Comparison of ENCODE assay signal across 8 cellular contexts in the genomic region with DNA sequence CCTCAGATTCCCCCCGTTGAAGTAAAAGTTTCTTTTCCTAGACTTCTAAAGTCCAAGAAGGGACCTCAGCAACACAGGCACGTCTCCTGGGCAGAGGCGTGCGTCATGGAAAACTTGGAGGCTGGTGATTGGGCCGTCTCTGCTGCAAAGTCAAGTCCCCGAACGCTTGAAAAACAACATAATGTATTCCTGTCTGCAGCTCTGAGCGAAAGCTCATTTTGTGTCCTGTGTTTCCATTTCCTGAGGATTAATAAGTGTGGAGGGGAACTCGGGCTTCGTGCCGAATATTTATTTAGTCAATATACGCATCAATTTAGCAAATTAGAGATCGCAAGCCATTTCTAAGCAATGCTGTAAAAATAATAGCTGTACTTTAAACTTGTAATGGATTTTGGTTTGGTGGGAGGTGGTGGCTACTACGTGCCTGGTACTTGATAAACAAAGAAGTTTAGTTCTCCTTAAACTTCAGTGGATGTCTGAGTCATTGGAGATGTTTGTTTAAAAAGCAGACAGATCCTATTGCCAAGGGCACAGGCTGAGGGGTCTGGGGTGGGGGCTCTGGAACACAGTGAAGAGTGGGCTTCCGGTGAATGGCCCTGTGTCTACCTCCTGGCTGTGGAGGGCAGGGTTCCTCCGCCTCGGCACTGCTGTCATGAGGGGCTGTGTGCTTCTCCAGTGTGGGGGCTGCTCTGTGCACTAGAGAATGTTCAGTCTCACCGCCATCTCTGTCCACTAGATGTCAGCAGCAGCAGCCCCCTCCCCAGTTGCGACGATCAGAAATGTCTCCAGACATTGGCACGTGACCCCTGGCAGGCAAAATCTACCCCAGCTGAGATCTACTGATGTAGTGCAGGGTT. TPM values are rescaled to one million over a fixed set of nuclear protein-coding genes. Genes with fewer than 3 reads are reported as not detected.
DNase-seq lines count a peak whose midpoint lies in the region; ATAC-seq and TF ChIP-seq lines count a peak whose summit lies in the region.
"Had no signal": no experiment of that assay in that cellular context is flagged by ENCODE, and none has a peak within 500 bp of the region (broad histone marks: within the 10 kb centered on the region; RNA-seq: fewer than 3 reads in every experiment).

No MANE protein-coding gene starts in this region.

- intact Hi-C loops in adrenal gland (cut with DNase I), result no loop called here
- intact Hi-C loops in testis (cut with DNase I; ENCODE audit: low total_unique reads), result no loop called here

- CTCF ChIA-PET in activated CD4-positive, alpha-beta T cell treated with anti-CD3 and anti-CD28 coated beads, Interleukin-2, amount 10 ng/mL, durations not matched to agents 7 days and 5 days (lab: Charles Lee), result no interaction called here

- WGBS in adrenal gland, 4 donors, result 28 to 49% (median 35%) methylated on average over 16 to 21 of the region's 21 CpGs
- 44% methylated on average over 19 to 21 of the region's 21 CpGs for WGBS in testis, 2 donors

- no peak for ATAC-seq in HG03460 (IDR thresholded peaks at IDR 0.05; ENCODE audit: unreplicated experiment)

- no peaks in the 10 kb centered on the region for H3K36me3 Mint-ChIP-seq in HFFc6 (ENCODE audit: low read depth)
- H3K36me3 Mint-ChIP-seq in activated CD4-positive, alpha-beta T cell treated with anti-CD3 and anti-CD28 coated beads, Interleukin-2, amount 10 ng/mL, durations not matched to agents 7 days and 5 days (ENCODE audit: low read depth), result no peaks in the 10 kb centered on the region

- H3K27me3 Mint-ChIP-seq in HFFc6 (ENCODE audit: insufficient read depth), result peaks cover 58% of the 10 kb centered on the region
- H3K27me3 Mint-ChIP-seq in activated CD4-positive, alpha-beta T cell treated with anti-CD3 and anti-CD28 coated beads, Interleukin-2, amount 10 ng/mL, durations not matched to agents 7 days and 5 days, result peaks cover 35% of the 10 kb centered on the region

- TF ChIP-seq CTCF in HFFc6 (IDR thresholded peaks at IDR 0.05) (peak; percentile 54), adrenal gland (IDR thresholded peaks at IDR 0.05) (no peak), testis (IDR thresholded peaks at IDR 0.05) (no peak)

- no peak overlapping the region for H3K4me3 ChIP-seq in adrenal gland
- no peak overlapping the region for H3K4me3 ChIP-seq in testis

- no peak for TF ChIP-seq POLR2A in adrenal gland (IDR thresholded peaks at IDR 0.05)
- TF ChIP-seq POLR2A in testis (IDR thresholded peaks at IDR 0.05), result no peak

- POLR2A ChIA-PET in activated CD4-positive, alpha-beta T cell treated with anti-CD3 and anti-CD28 coated beads, Interleukin-2, amount 10 ng/mL, durations not matched to agents 7 days and 5 days (lab: Charles Lee), result no interaction called here

- H3K9me3 Mint-ChIP-seq in HFFc6, result no peaks in the 10 kb centered on the region
- peaks cover 2% of the 10 kb centered on the region for H3K9me3 Mint-ChIP-seq in activated CD4-positive, alpha-beta T cell treated with anti-CD3 and anti-CD28 coated beads, Interleukin-2, amount 10 ng/mL, durations not matched to agents 7 days and 5 days

- H3K4me1 Mint-ChIP-seq in HFFc6 (ENCODE audit: low read depth), result peaks cover 11% of the 10 kb centered on the region; the same call in 1 of the 2 replicates
- H3K4me1 Mint-ChIP-seq in activated CD4-positive, alpha-beta T cell treated with anti-CD3 and anti-CD28 coated beads, Interleukin-2, amount 10 ng/mL, durations not matched to agents 7 days and 5 days, result no peaks in the 10 kb centered on the region

- H3K27ac Mint-ChIP-seq in HFFc6, result no peak overlapping the region; the same call in 1 of the 2 replicates
- H3K27ac Mint-ChIP-seq in activated CD4-positive, alpha-beta T cell treated with anti-CD3 and anti-CD28 coated beads, Interleukin-2, amount 10 ng/mL, durations not matched to agents 7 days and 5 days, result no peak overlapping the region

- no peaks in the 10 kb centered on the region for H3K9me3 ChIP-seq in adrenal gland (replicated peaks in 1 of 3)
- H3K9me3 ChIP-seq in testis, result no peaks in the 10 kb centered on the region

- no peak for DNase-seq in HFFc6
- peak in 6 of 7 donors; percentile 34 to 76 (median 52) for DNase-seq in adrenal gland
- DNase-seq in iris pigment epithelial cell (ENCODE audit: low read depth), result peak; percentile 92
- DNase-seq in testis, result peak; percentile 43
- DNase-seq in NCI-H1048 (lab: John Stamatoyannopoulos, UW), result no peak
- no peak for DNase-seq in activated CD4-positive, alpha-beta T cell treated with anti-CD3 and anti-CD28 coated beads, Interleukin-2, amount 10 ng/mL, durations not matched to agents 7 days and 5 days

- H3K4me1 ChIP-seq in adrenal gland (replicated peaks in 1 of 2) (peaks cover 0 to 4% of the 10 kb centered on the region in 2 donors), testis (no peaks in the 10 kb centered on the region)

- H3K27ac ChIP-seq in adrenal gland, result peak overlapping the region in 2 of 5 donors; percentile 0 to 55
- H3K27ac ChIP-seq in testis, result no peak overlapping the region

- H3K4me3 Mint-ChIP-seq in HFFc6, result no peak overlapping the region; the same call in 1 of the 2 replicates
- no peak overlapping the region for H3K4me3 Mint-ChIP-seq in activated CD4-positive, alpha-beta T cell treated with anti-CD3 and anti-CD28 coated beads, Interleukin-2, amount 10 ng/mL, durations not matched to agents 7 days and 5 days

- H3K27me3 ChIP-seq in adrenal gland, result peaks cover 11% of the 10 kb centered on the region
- no peaks in the 10 kb centered on the region for H3K27me3 ChIP-seq in testis

- H3K36me3 ChIP-seq in adrenal gland (replicated peaks in 1 of 2) (no peaks in the 10 kb centered on the region), testis (ENCODE audit: low read depth, missing control alignments) (no peaks in the 10 kb centered on the region)

RNA-seq across cellular contexts. Expression of a gene that starts 21.8 kb away (rescaled TPM):
- total RNA-seq in HFFc6 (2021; fragmentation: NEBNext Ultra II Directional; extraction: Animal tissue kit (Norgen Biotek cat#: 25700)), result not detected
- 1 to 10 TPM in 3 of 8 donors, under 1 TPM in 5; 0.06 to 4.7 (median 0.68) TPM for total RNA-seq in adrenal gland
- polyA plus RNA-seq in adrenal gland, result 1 to 10 TPM in 1 of 3 donors, under 1 TPM in 2; 0.56 to 5.4 (median 0.62) TPM
- total RNA-seq in testis, result 1 to 10 TPM in 1 of 2 donors, under 1 TPM in 1; 0.19 to 3.1 TPM
- 0.88 TPM for polyA plus RNA-seq in testis (ENCODE audit: insufficient read depth, low read depth, low replicate concordance)
- not detected for total RNA-seq in activated CD4-positive, alpha-beta T cell treated with anti-CD3 and anti-CD28 coated beads, Interleukin-2, amount 10 ng/mL, durations not matched to agents 7 days and 5 days
- total RNA-seq: LHCN-M2 had no signal

RNA-seq across cellular contexts. Expression of a gene that starts 37.6 kb away (rescaled TPM):
- not detected for total RNA-seq in HFFc6 (2021; fragmentation: NEBNext Ultra II Directional; extraction: Animal tissue kit (Norgen Biotek cat#: 25700))
- 1 to 10 TPM in 1 of 8 donors, under 1 TPM in 5, not detected in 2; 0.14 to 1.8 (median 0.59) TPM for total RNA-seq in adrenal gland
- 1 to 10 TPM in 1 of 3 donors, under 1 TPM in 2; 0.67 to 2.9 (median 0.82) TPM for polyA plus RNA-seq in adrenal gland
- under 1 TPM in 1 of 2 donors, not detected in 1; 0.31 TPM for total RNA-seq in testis
- polyA plus RNA-seq in testis (ENCODE audit: insufficient read depth, low read depth, low replicate concordance), result 0.66 TPM
- total RNA-seq in activated CD4-positive, alpha-beta T cell treated with anti-CD3 and anti-CD28 coated beads, Interleukin-2, amount 10 ng/mL, durations not matched to agents 7 days and 5 days, result 10 to 100 TPM; 28.3 to 31.4 TPM
- total RNA-seq: LHCN-M2 had no signal

RNA-seq across cellular contexts. Expression of a gene that starts 57.7 kb away (rescaled TPM):
- total RNA-seq in HFFc6 (2021; fragmentation: NEBNext Ultra II Directional; extraction: Animal tissue kit (Norgen Biotek cat#: 25700)), result not detected
- total RNA-seq in adrenal gland (under 1 TPM in 2 of 8 donors, not detected in 6; 0.14 to 0.27 TPM), testis (10 to 100 TPM; 24.8 to 33.9 TPM)
- polyA plus RNA-seq in adrenal gland (under 1 TPM in 1 of 3 donors, not detected in 2; 0.08 TPM), testis (ENCODE audit: insufficient read depth, low read depth, low replicate concordance) (19.8 TPM)
- not detected for total RNA-seq in activated CD4-positive, alpha-beta T cell treated with anti-CD3 and anti-CD28 coated beads, Interleukin-2, amount 10 ng/mL, durations not matched to agents 7 days and 5 days
- total RNA-seq: LHCN-M2 had no signal

Comparison
In these comparisons a context has a peak if more than half of its experiments do, and no peak if none do; other contexts are left out.
1. DNase-seq: peak in adrenal gland (6 of 7), iris pigment epithelial cell (single experiment) and testis (single experiment); none in HFFc6 (single experiment), NCI-H1048 (single experiment) and activated CD4-positive, alpha-beta T cell treated with anti-CD3 and anti-CD28 coated beads, Interleukin-2, amount 10 ng/mL, durations not matched to agents 7 days and 5 days (single experiment).
2. RNA of a gene that starts 37.6 kb away (total RNA-seq): 28.3 to 31.4 TPM in activated CD4-positive, alpha-beta T cell treated with anti-CD3 and anti-CD28 coated beads, Interleukin-2, amount 10 ng/mL, durations not matched to agents 7 days and 5 days; 0.14 to 1.8 TPM in adrenal gland, 0.31 TPM in testis and not detected in HFFc6; every median in the first group is over 10 times any median in the second.
3. RNA of a gene that starts 57.7 kb away (total RNA-seq): 24.8 to 33.9 TPM in testis; not detected in activated CD4-positive, alpha-beta T cell treated with anti-CD3 and anti-CD28 coated beads, Interleukin-2, amount 10 ng/mL, durations not matched to agents 7 days and 5 days, not detected in HFFc6 and 0.14 to 0.27 TPM in adrenal gland; every median in the first group is over 10 times any median in the second.